Comparison of ENCODE assay signal across 9 cellular contexts in genomic region chr22:31947296-31947695, GRCh38. TPM values are rescaled to one million over a fixed set of nuclear protein-coding genes. Genes with fewer than 3 reads are reported as not detected.
DNase-seq lines count a peak whose midpoint lies in the region; ATAC-seq and TF ChIP-seq lines count a peak whose summit lies in the region.
"Had no signal": no experiment of that assay in that cellular context is flagged by ENCODE, and none has a peak within 500 bp of the region (broad histone marks: within the 10 kb centered on the region; RNA-seq: fewer than 3 reads in every experiment).

No MANE protein-coding gene starts in this region.

- H3K27ac Mint-ChIP-seq in activated CD4-positive, alpha-beta memory T cell treated with anti-CD3 and anti-CD28 coated beads, Interleukin-2, amount 10 ng/mL, durations not matched to agents 7 days and 5 days = peak overlapping the region; percentile 69
- no peak overlapping the region for H3K27ac Mint-ChIP-seq in glutamatergic neuron (ENCODE audit: unreplicated experiment)
- H3K27ac Mint-ChIP-seq: activated naive CD4-positive, alpha-beta T cell treated with anti-CD3 and anti-CD28 coated beads, Interleukin-2, amount 50 U/mL, for 24 hours had no signal

- H3K4me3 ChIP-seq in thoracic aorta = peak overlapping the region; percentile 99

- H3K9me3 Mint-ChIP-seq in activated CD4-positive, alpha-beta memory T cell treated with anti-CD3 and anti-CD28 coated beads, Interleukin-2, amount 10 ng/mL, durations not matched to agents 7 days and 5 days = no peaks in the 10 kb centered on the region
- peaks cover 6% of the 10 kb centered on the region for H3K9me3 Mint-ChIP-seq in glutamatergic neuron (ENCODE audit: unreplicated experiment)
- H3K9me3 Mint-ChIP-seq: activated naive CD4-positive, alpha-beta T cell treated with anti-CD3 and anti-CD28 coated beads, Interleukin-2, amount 50 U/mL, for 24 hours had no signal

- ATAC-seq in thoracic aorta (ENCODE audit: insufficient number of reproducible peaks, low FRiP score, low read depth) = no peak
- ATAC-seq in HG02938 (IDR thresholded peaks at IDR 0.05; ENCODE audit: unreplicated experiment) = no peak

- H3K36me3 Mint-ChIP-seq in activated CD4-positive, alpha-beta memory T cell treated with anti-CD3 and anti-CD28 coated beads, Interleukin-2, amount 10 ng/mL, durations not matched to agents 7 days and 5 days (ENCODE audit: low read depth) = peaks cover 43% of the 10 kb centered on the region
- H3K36me3 Mint-ChIP-seq in glutamatergic neuron (ENCODE audit: unreplicated experiment) = no peaks in the 10 kb centered on the region

- CTCF ChIA-PET in activated CD4-positive, alpha-beta memory T cell treated with anti-CD3 and anti-CD28 coated beads, Interleukin-2, amount 10 ng/mL, durations not matched to agents 7 days and 5 days (lab: Charles Lee) = interaction anchor here (0.7 to 5.0 kb wide), 5 partner anchors 15 to 283 kb away, joined by 3 to 49 read pairs (median 5); partner anchors contain the start of gene PISD

- H3K4me3 Mint-ChIP-seq in activated CD4-positive, alpha-beta memory T cell treated with anti-CD3 and anti-CD28 coated beads, Interleukin-2, amount 10 ng/mL, durations not matched to agents 7 days and 5 days = no peak overlapping the region
- H3K4me3 Mint-ChIP-seq in glutamatergic neuron (ENCODE audit: unreplicated experiment) = peak overlapping the region; percentile 70
- H3K4me3 Mint-ChIP-seq: activated naive CD4-positive, alpha-beta T cell treated with anti-CD3 and anti-CD28 coated beads, Interleukin-2, amount 50 U/mL, for 24 hours had no signal

- no peaks in the 10 kb centered on the region for H3K27me3 Mint-ChIP-seq in activated CD4-positive, alpha-beta memory T cell treated with anti-CD3 and anti-CD28 coated beads, Interleukin-2, amount 10 ng/mL, durations not matched to agents 7 days and 5 days
- H3K27me3 Mint-ChIP-seq in glutamatergic neuron (ENCODE audit: unreplicated experiment) = peaks cover 2% of the 10 kb centered on the region
- H3K27me3 Mint-ChIP-seq: activated naive CD4-positive, alpha-beta T cell treated with anti-CD3 and anti-CD28 coated beads, Interleukin-2, amount 50 U/mL, for 24 hours had no signal

- peak; percentile 8 for TF ChIP-seq CTCF in glutamatergic neuron (IDR thresholded peaks at IDR 0.05; ENCODE audit: partially characterized antibody, unreplicated experiment)
- no peak for TF ChIP-seq CTCF in thoracic aorta (IDR thresholded peaks at IDR 0.05)

- DNase-seq in NCI-H2107 treated with DMSO at 0.1 percent for 48 hours (lab: John Stamatoyannopoulos, UW; ENCODE audit: unreplicated experiment) = peak; percentile 9
- DNase-seq in NCI-H2107 (lab: John Stamatoyannopoulos, UW) = no peak
- DNase-seq in LHCN-M2 (ENCODE audit: low read depth) = peak; percentile 35
- peak; percentile 51 for DNase-seq in activated CD4-positive, alpha-beta memory T cell treated with anti-CD3 and anti-CD28 coated beads, Interleukin-2, amount 10 ng/mL, durations not matched to agents 7 days and 5 days
- no peak for DNase-seq in glutamatergic neuron
- DNase-seq in thoracic aorta (ENCODE audit: low spot score) = no peak
- no peak for DNase-seq in HuH-7.5 (ENCODE audit: low spot score)

- POLR2A ChIA-PET in activated CD4-positive, alpha-beta memory T cell treated with anti-CD3 and anti-CD28 coated beads, Interleukin-2, amount 10 ng/mL, durations not matched to agents 7 days and 5 days (lab: Charles Lee) = interaction anchor here (1.0 to 3.7 kb wide), 4 partner anchors 10 to 286 kb away, joined by 5 to 26 read pairs (median 8); partner anchors contain the start of gene PISD

- peaks cover 55% of the 10 kb centered on the region for H3K4me1 Mint-ChIP-seq in activated CD4-positive, alpha-beta memory T cell treated with anti-CD3 and anti-CD28 coated beads, Interleukin-2, amount 10 ng/mL, durations not matched to agents 7 days and 5 days
- peaks cover 23% of the 10 kb centered on the region for H3K4me1 Mint-ChIP-seq in glutamatergic neuron (ENCODE audit: low read depth, unreplicated experiment)

- H3K36me3 ChIP-seq in thoracic aorta = no peaks in the 10 kb centered on the region

- peaks cover 42 to 67% of the 10 kb centered on the region in 2 donors for H3K4me1 ChIP-seq in thoracic aorta (ENCODE audit: control insufficient read depth in 1 of 2, low read depth in 2 of 2)

- peak overlapping the region in 1 of 2 donors; percentile 96 for H3K27ac ChIP-seq in thoracic aorta

- no peaks in the 10 kb centered on the region for H3K9me3 ChIP-seq in thoracic aorta

- no peaks in the 10 kb centered on the region for H3K27me3 ChIP-seq in thoracic aorta (replicated peaks; ENCODE audit: insufficient read depth)

RNA-seq across cellular contexts. Expression of gene YWHAH, which starts 3.0 kb away (rescaled TPM):
- total RNA-seq in LHCN-M2 (2014; rRNA removed) = 154 and 167 TPM in 2 replicates
- 159 TPM for polyA plus RNA-seq in LHCN-M2 (2012)
- 100 to 1,000 TPM; 203 to 211 TPM for total RNA-seq in activated CD4-positive, alpha-beta memory T cell treated with anti-CD3 and anti-CD28 coated beads, Interleukin-2, amount 10 ng/mL, durations not matched to agents 7 days and 5 days
- total RNA-seq in glutamatergic neuron (ENCODE audit: unreplicated experiment) = 250 TPM
- 100 to 1,000 TPM; 174 to 175 TPM for total RNA-seq in thoracic aorta

Comparison
In these comparisons a context has a peak if more than half of its experiments do, and no peak if none do; other contexts are left out.
1. DNase-seq: peak in NCI-H2107 treated with DMSO at 0.1 percent for 48 hours (single experiment), LHCN-M2 (single experiment) and activated CD4-positive, alpha-beta memory T cell treated with anti-CD3 and anti-CD28 coated beads, Interleukin-2, amount 10 ng/mL, durations not matched to agents 7 days and 5 days (single experiment); none in NCI-H2107 (single experiment), glutamatergic neuron (single experiment), thoracic aorta (single experiment) and HuH-7.5 (single experiment).